Comparison of ENCODE assay signal across 11 cellular contexts in genomic region chr2:28588231-28588725, GRCh38.
DNase-seq lines count a peak whose midpoint lies in the region; ATAC-seq lines count a peak whose summit lies in the region.
"Had no signal": no experiment of that assay in that cellular context is flagged by ENCODE, and none has a peak within 500 bp of the region (broad histone marks: within the 10 kb centered on the region; RNA-seq: fewer than 3 reads in every experiment).

No MANE protein-coding gene starts in this region.

- no peak overlapping the region for H3K4me3 Mint-ChIP-seq in activated naive CD8-positive, alpha-beta T cell treated with anti-CD3 and anti-CD28 coated beads, Interleukin-2, amount 50 U/mL, for 24 hours
- H3K4me3 Mint-ChIP-seq in naive thymus-derived CD8-positive, alpha-beta T cell = peak overlapping the region in 9 of 10 donors; percentile 14 to 83 (median 61)
- H3K4me3 Mint-ChIP-seq: activated B cell treated with CpG ODN at 0.5 μM for 24 hours had no signal

- peak overlapping the region; percentile 61 for H3K27ac Mint-ChIP-seq in activated naive CD8-positive, alpha-beta T cell treated with anti-CD3 and anti-CD28 coated beads, Interleukin-2, amount 50 U/mL, for 24 hours
- H3K27ac Mint-ChIP-seq in naive thymus-derived CD8-positive, alpha-beta T cell = peak overlapping the region in 6 of 10 donors; percentile 5 to 84 (median 48)
- H3K27ac Mint-ChIP-seq: activated B cell treated with CpG ODN at 0.5 μM for 24 hours had no signal

- H3K36me3 Mint-ChIP-seq in activated naive CD8-positive, alpha-beta T cell treated with anti-CD3 and anti-CD28 coated beads, Interleukin-2, amount 50 U/mL, for 24 hours (ENCODE audit: low read depth) = no peaks in the 10 kb centered on the region
- no peaks in the 10 kb centered on the region for H3K36me3 Mint-ChIP-seq in naive thymus-derived CD8-positive, alpha-beta T cell

- H3K9me3 Mint-ChIP-seq in activated naive CD8-positive, alpha-beta T cell treated with anti-CD3 and anti-CD28 coated beads, Interleukin-2, amount 50 U/mL, for 24 hours = no peaks in the 10 kb centered on the region
- no peaks in the 10 kb centered on the region for H3K9me3 Mint-ChIP-seq in naive thymus-derived CD8-positive, alpha-beta T cell
- H3K9me3 Mint-ChIP-seq: activated B cell treated with CpG ODN at 0.5 μM for 24 hours had no signal

- peak; percentile 3 for ATAC-seq in activated naive CD8-positive, alpha-beta T cell treated with anti-CD3 and anti-CD28 coated beads, Interleukin-2, amount 50 U/mL, for 24 hours
- ATAC-seq in naive thymus-derived CD8-positive, alpha-beta T cell = no peak
- no peak for ATAC-seq in GM21526 (IDR thresholded peaks at IDR 0.05; ENCODE audit: low FRiP score, unreplicated experiment)
- ATAC-seq in left colon = no peak
- no peak for ATAC-seq in GM21786 (IDR thresholded peaks at IDR 0.05; ENCODE audit: unreplicated experiment)

- DNase-seq in SIG-M5 treated with dmso at 0.1 percent for 504 hours (lab: John Stamatoyannopoulos, UW; ENCODE audit: unreplicated experiment) = peak; percentile 10
- DNase-seq in SIG-M5 (lab: John Stamatoyannopoulos, UW) = no peak
- peak; percentile 38 for DNase-seq in HCEC 1CT
- DNase-seq in activated naive CD8-positive, alpha-beta T cell treated with anti-CD3 and anti-CD28 coated beads, Interleukin-2, amount 50 U/mL, for 24 hours = peak; percentile 28
- DNase-seq in naive thymus-derived CD8-positive, alpha-beta T cell = no peak
- DNase-seq in left colon = no peak
- DNase-seq: ACHN, activated B cell treated with CpG ODN at 0.5 μM for 24 hours, NCI-H1436 had no signal

- no peaks in the 10 kb centered on the region for H3K27me3 Mint-ChIP-seq in activated naive CD8-positive, alpha-beta T cell treated with anti-CD3 and anti-CD28 coated beads, Interleukin-2, amount 50 U/mL, for 24 hours
- H3K27me3 Mint-ChIP-seq in naive thymus-derived CD8-positive, alpha-beta T cell = peaks cover 0 to 18% (median 3%) of the 10 kb centered on the region in 5 donors

- POLR2A ChIA-PET in naive thymus-derived CD8-positive, alpha-beta T cell (lab: Charles Lee) = interaction anchor here (1.7 kb wide), 1 partner anchor 163 kb away, joined by 5 read pairs; the partner anchor contains the start of gene PPP1CB

- intact Hi-C loops in left colon (cut with DNase I, micrococcal nuclease) = no loop called here

- peaks cover 54% of the 10 kb centered on the region for H3K4me1 Mint-ChIP-seq in activated naive CD8-positive, alpha-beta T cell treated with anti-CD3 and anti-CD28 coated beads, Interleukin-2, amount 50 U/mL, for 24 hours
- H3K4me1 Mint-ChIP-seq in naive thymus-derived CD8-positive, alpha-beta T cell = peaks cover 19 to 37% (median 33%) of the 10 kb centered on the region in 4 donors
- H3K4me1 Mint-ChIP-seq: activated B cell treated with CpG ODN at 0.5 μM for 24 hours had no signal

Comparison
In these comparisons a context has a peak if more than half of its experiments do, and no peak if none do; other contexts are left out.
1. DNase-seq: peak in SIG-M5 treated with dmso at 0.1 percent for 504 hours (single experiment), HCEC 1CT (single experiment) and activated naive CD8-positive, alpha-beta T cell treated with anti-CD3 and anti-CD28 coated beads, Interleukin-2, amount 50 U/mL, for 24 hours (single experiment); none in SIG-M5 (single experiment), naive thymus-derived CD8-positive, alpha-beta T cell (0 of 10) and left colon (0 of 2).